ENCODE assay signal across 25 cellular contexts in genomic region chr9:133780404-133780945, GRCh38. TPM values are rescaled to one million over a fixed set of nuclear protein-coding genes. Genes with fewer than 3 reads are reported as not detected.
DNase-seq lines count a peak whose midpoint lies in the region; ATAC-seq and TF ChIP-seq lines count a peak whose summit lies in the region.
"Had no signal": no experiment of that assay in that cellular context is flagged by ENCODE, and none has a peak within 500 bp of the region (broad histone marks: within the 10 kb centered on the region; RNA-seq: fewer than 3 reads in every experiment).

No MANE protein-coding gene starts in this region.

- no peaks in the 10 kb centered on the region for H3K9me3 Mint-ChIP-seq in IgD-negative memory B cell
- H3K9me3 Mint-ChIP-seq: CD8-positive, alpha-beta T cell had no signal

- no peaks in the 10 kb centered on the region for H3K9me2 ChIP-seq in Karpas-422 (replicated peaks; ENCODE audit: insufficient read depth, low read length)

- no peak overlapping the region for H2AFZ ChIP-seq in Karpas-422 (ENCODE audit: low read length)
- H2AFZ ChIP-seq: GM23248 had no signal

- H3K9me3 ChIP-seq in BLaER1 (no peaks in the 10 kb centered on the region), left lung (no peaks in the 10 kb centered on the region), spleen (no peaks in the 10 kb centered on the region), Karpas-422 (ENCODE audit: low read length) (no peaks in the 10 kb centered on the region)
- H3K9me3 ChIP-seq: Caco-2, SJSA1 had no signal

- ATAC-seq in left lung: no peak
- ATAC-seq: A549; CD8-positive, alpha-beta T cell had no signal

- H3K4me2 ChIP-seq in BLaER1: peak overlapping the region; percentile 14; the same call in 1 of the 2 replicates
- H3K4me2 ChIP-seq in Karpas-422 (ENCODE audit: low read depth, low read length, poor library complexity, severe bottlenecking): no peak overlapping the region
- H3K4me2 ChIP-seq: A549 had no signal

- peak; percentile 14 to 57 for DNase-seq in left lung
- peak; percentile 48 for DNase-seq in spleen
- DNase-seq in GM20000 (ENCODE audit: low spot score): no peak
- no peak for DNase-seq in stimulated activated CD4-positive, alpha-beta T cell treated with anti-CD3 and anti-CD28 coated beads, Interleukin-1b, Interleukin-23, amount 100 ng/mL, for 48 hours
- DNase-seq in Karpas-422: no peak
- DNase-seq: AML-193; C1 segment of cervical spinal cord; Caco-2; CD8-positive, alpha-beta T cell; GF-D8; GM23248; H7; NCI-H1092; NCI-H1417 treated with DMSO at 0.1 percent for 48 hours; NCI-H1694 treated with DMSO at 0.1 percent for 48 hours; NCI-H2081; NCI-H2171; NCI-H226; NCI-H510A treated with DMSO at 0.1 percent for 48 hours; NCI-H748 treated with DMSO at 0.1 percent for 48 hours had no signal

- no peak overlapping the region for H3K4me3 Mint-ChIP-seq in IgD-negative memory B cell
- H3K4me3 Mint-ChIP-seq: CD8-positive, alpha-beta T cell had no signal

- H3K36me3 Mint-ChIP-seq in IgD-negative memory B cell: peaks cover 3% of the 10 kb centered on the region
- H3K36me3 Mint-ChIP-seq: CD8-positive, alpha-beta T cell had no signal

- intact Hi-C loops in left lung (cut with DNase I) (no loop called here), spleen (cut with DNase I; ENCODE audit: low total_unique reads) (no loop called here)

- no peaks in the 10 kb centered on the region for H3K27me3 Mint-ChIP-seq in IgD-negative memory B cell

- TF ChIP-seq POLR2A in spleen (IDR thresholded peaks at IDR 0.05): no peak

- peak overlapping the region in 2 of 3 donors; percentile 80 to 83 for H3K27ac Mint-ChIP-seq in IgD-negative memory B cell
- H3K27ac Mint-ChIP-seq: CD8-positive, alpha-beta T cell had no signal

- H3K4me1 Mint-ChIP-seq in IgD-negative memory B cell: peaks cover 24 to 29% (median 26%) of the 10 kb centered on the region in 3 donors

- H4K20me1 ChIP-seq in BLaER1 (0 out of 2 replicates have a peak, but pooled peaks cover 1% of the 10 kb centered on the region), Karpas-422 (ENCODE audit: insufficient read depth, low read depth, low read length) (0 out of 2 replicates have a peak, but pooled peaks cover 7% of the 10 kb centered on the region)

- WGBS in spleen, 5 donors: 93 to 97% (median 94%) methylated on average over 14 to 15 of the region's 15 CpGs

- H3K27me3 ChIP-seq in BLaER1: no peaks in the 10 kb centered on the region
- H3K27me3 ChIP-seq in left lung: no peaks in the 10 kb centered on the region
- H3K27me3 ChIP-seq in spleen (replicated peaks in 1 of 7): peaks cover 0 to 27% (median 0%) of the 10 kb centered on the region in 7 donors
- no peaks in the 10 kb centered on the region for H3K27me3 ChIP-seq in Karpas-422 (ENCODE audit: low read length)
- H3K27me3 ChIP-seq: SJSA1 had no signal

- H3K4me3 ChIP-seq in BLaER1 (no peak overlapping the region), left lung (no peak overlapping the region), spleen (no peak overlapping the region), Karpas-422 (ENCODE audit: low read length) (no peak overlapping the region)
- H3K4me3 ChIP-seq: A549, GM23248, SJSA1 had no signal

- H3K27ac ChIP-seq in BLaER1: no peak overlapping the region
- no peak overlapping the region for H3K27ac ChIP-seq in left lung
- no peak overlapping the region for H3K27ac ChIP-seq in spleen
- H3K27ac ChIP-seq in Karpas-422 (ENCODE audit: low read length): no peak overlapping the region
- H3K27ac ChIP-seq: A549, GM23248, HL-60, SJSA1 had no signal

- no peak overlapping the region for H3K9ac ChIP-seq in BLaER1
- no peak overlapping the region for H3K9ac ChIP-seq in Karpas-422 (ENCODE audit: low read length)
- H3K9ac ChIP-seq: GM23248 had no signal

- TF ChIP-seq CTCF in left lung (IDR thresholded peaks at IDR 0.05) (no peak), spleen (IDR thresholded peaks at IDR 0.05 in 8 of 11, conservative IDR thresholded peaks at IDR 0.05 in 3 of 11) (no peak), GM20000 (IDR thresholded peaks at IDR 0.05; ENCODE audit: extremely low read depth, missing control alignments) (no peak)

- no peaks in the 10 kb centered on the region for H3K79me2 ChIP-seq in Karpas-422 (ENCODE audit: low read length)

- H3K4me1 ChIP-seq in BLaER1: peaks cover 70% of the 10 kb centered on the region
- H3K4me1 ChIP-seq in left lung: peaks cover 0 to under 1% of the 10 kb centered on the region in 2 donors
- H3K4me1 ChIP-seq in spleen: peaks cover 0 to 39% (median 24%) of the 10 kb centered on the region in 6 donors
- no peaks in the 10 kb centered on the region for H3K4me1 ChIP-seq in Karpas-422 (ENCODE audit: low read length)
- H3K4me1 ChIP-seq: A549, SJSA1 had no signal

- H3K36me3 ChIP-seq in BLaER1: peaks cover 65% of the 10 kb centered on the region
- peaks cover 0 to 57% of the 10 kb centered on the region in 2 donors for H3K36me3 ChIP-seq in left lung
- H3K36me3 ChIP-seq in spleen: peaks cover 0 to 84% (median 28%) of the 10 kb centered on the region in 6 donors
- no peaks in the 10 kb centered on the region for H3K36me3 ChIP-seq in Karpas-422 (ENCODE audit: insufficient read depth, low read length)

RNA-seq across cellular contexts. Expression of gene SARDH, which starts 42.3 kb away (rescaled TPM):
- polyA plus RNA-seq in IgD-negative memory B cell (0.30 TPM), spleen (1 to 10 TPM; 1.3 to 1.5 (median 1.5) TPM)
- total RNA-seq in left lung (1 to 10 TPM; 3.9 to 5.9 TPM), spleen (1 to 10 TPM; 1.0 to 4.5 (median 3.1) TPM)
- not detected in 2 replicates for total RNA-seq in Karpas-422 (2014; rRNA removed; shearing (Covaris generic); ENCODE audit: low replicate concordance)

Comparison
In these comparisons a context has a peak if more than half of its experiments do, and no peak if none do; other contexts are left out.
1. DNase-seq: peak in left lung (2 of 2) and spleen (single experiment); none in GM20000 (single experiment), stimulated activated CD4-positive, alpha-beta T cell treated with anti-CD3 and anti-CD28 coated beads, Interleukin-1b, Interleukin-23, amount 100 ng/mL, for 48 hours (single experiment) and Karpas-422 (single experiment).